Comparison of ENCODE assay signal across 32 cellular contexts in the genomic region with DNA sequence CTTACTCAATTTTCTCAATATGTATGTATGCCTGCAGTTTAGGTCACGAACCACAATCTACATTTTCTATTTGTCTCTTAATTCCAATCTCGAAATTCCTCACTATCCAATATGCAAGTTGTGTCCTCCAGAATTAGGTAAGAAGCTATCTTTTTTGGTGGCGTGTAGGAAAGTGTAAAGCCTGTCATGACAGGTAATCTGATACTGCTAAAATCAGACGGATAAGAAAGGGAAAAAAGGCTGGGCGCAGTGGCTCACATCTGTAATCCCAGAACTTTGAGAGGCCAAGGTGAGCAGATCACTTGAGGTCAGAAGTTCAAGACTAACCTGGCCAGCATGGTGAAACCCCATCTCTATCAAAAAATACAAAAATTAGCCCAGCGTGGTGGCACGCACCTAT.
"Had no signal": no experiment of that assay in that cellular context is flagged by ENCODE, and none has a peak within 500 bp of the region (broad histone marks: within the 10 kb centered on the region; RNA-seq: fewer than 3 reads in every experiment).

No MANE protein-coding gene starts in this region.

- H3K27ac ChIP-seq: adrenal gland, ascending aorta, body of pancreas, brain microvascular endothelial cell, breast epithelium, cardiac muscle cell had no signal

- H3K4me3 ChIP-seq: adrenal gland, ascending aorta, body of pancreas, breast epithelium, cardiac muscle cell had no signal

- H3K9me3 ChIP-seq: adrenal gland, ascending aorta, body of pancreas, breast epithelium had no signal

- H3K36me3 ChIP-seq: adrenal gland, ascending aorta, brain microvascular endothelial cell, breast epithelium, cardiac muscle cell had no signal

- DNase-seq: activated effector memory CD4-positive, alpha-beta T cell treated with anti-CD3 and anti-CD28 coated beads, Interleukin-2, amount 50 U/mL, for 16 hours; activated effector memory CD4-positive, alpha-beta T cell treated with Interleukin-2 at 50 U/mL for 16 hours; activated gamma-delta T cell; activated gamma-delta T cell treated with Interleukin-2 at 50 U/mL for 16 hours; activated naive CD4-positive, alpha-beta T cell; activated naive CD4-positive, alpha-beta T cell treated with anti-CD3 and anti-CD28 coated beads for 36 hours; activated naive CD4-positive, alpha-beta T cell treated with anti-CD3 and anti-CD28 coated beads, Interleukin-2, amount 10 ng/mL, durations not matched to agents 7 days and 5 days; activated naive CD4-positive, alpha-beta T cell treated with anti-CD3 and anti-CD28 coated beads, Interleukin-2, amount 50 U/mL, for 16 hours; activated naive CD4-positive, alpha-beta T cell treated with Interleukin-2 at 50 U/mL for 16 hours; activated naive CD8-positive, alpha-beta T cell treated with anti-CD3 and anti-CD28 coated beads for 36 hours; activated naive CD8-positive, alpha-beta T cell treated with anti-CD3 and anti-CD28 coated beads, Interleukin-2, amount 10 ng/mL, durations not matched to agents 7 days and 5 days; activated naive CD8-positive, alpha-beta T cell treated with anti-CD3 and anti-CD28 coated beads, Interleukin-2, amount 50 U/mL, for 24 hours; activated T-cell treated with anti-CD3 and anti-CD28 coated beads, Interleukin-2, amount 50 U/mL, for 1 hour; activated T-cell treated with anti-CD3 and anti-CD28 coated beads, Interleukin-2, amount 50 U/mL, for 24 hours; activated T-cell treated with anti-CD3 and anti-CD28 coated beads, Interleukin-2, amount 50 U/mL, for 4 hours; activated T-cell treated with anti-CD3 and anti-CD28 coated beads, Interleukin-2, amount 50 U/mL, for 48 hours; activated T-cell treated with anti-CD3 and anti-CD28 coated beads, Interleukin-2, amount 50 U/mL, for 72 hours; adrenal gland; amniotic stem cell; amygdala; anterior cingulate cortex; aorta; body of pancreas; brain microvascular endothelial cell; caudate nucleus; central memory CD4-positive, alpha-beta T cell; cerebellar nuclear complex had no signal

- H3K4me1 ChIP-seq: breast epithelium had no signal

- ATAC-seq: activated naive CD4-positive, alpha-beta T cell treated with anti-CD3 and anti-CD28 coated beads, Interleukin-2, amount 50 U/mL, for 72 hours; activated naive CD8-positive, alpha-beta T cell treated with anti-CD3 and anti-CD28 coated beads, Interleukin-2, amount 50 U/mL, for 24 hours; activated T-cell treated with anti-CD3 and anti-CD28 coated beads, Interleukin-2, amount 50 U/mL, for 4 hours; activated T-cell treated with anti-CD3 and anti-CD28 coated beads, Interleukin-2, amount 50 U/mL, for 72 hours; activated T-helper 17 cell treated with anti-CD3 and anti-CD28 coated beads, Interleukin-2, amount 50 U/mL, for 72 hours; body of pancreas had no signal
